In the genomic region with DNA sequence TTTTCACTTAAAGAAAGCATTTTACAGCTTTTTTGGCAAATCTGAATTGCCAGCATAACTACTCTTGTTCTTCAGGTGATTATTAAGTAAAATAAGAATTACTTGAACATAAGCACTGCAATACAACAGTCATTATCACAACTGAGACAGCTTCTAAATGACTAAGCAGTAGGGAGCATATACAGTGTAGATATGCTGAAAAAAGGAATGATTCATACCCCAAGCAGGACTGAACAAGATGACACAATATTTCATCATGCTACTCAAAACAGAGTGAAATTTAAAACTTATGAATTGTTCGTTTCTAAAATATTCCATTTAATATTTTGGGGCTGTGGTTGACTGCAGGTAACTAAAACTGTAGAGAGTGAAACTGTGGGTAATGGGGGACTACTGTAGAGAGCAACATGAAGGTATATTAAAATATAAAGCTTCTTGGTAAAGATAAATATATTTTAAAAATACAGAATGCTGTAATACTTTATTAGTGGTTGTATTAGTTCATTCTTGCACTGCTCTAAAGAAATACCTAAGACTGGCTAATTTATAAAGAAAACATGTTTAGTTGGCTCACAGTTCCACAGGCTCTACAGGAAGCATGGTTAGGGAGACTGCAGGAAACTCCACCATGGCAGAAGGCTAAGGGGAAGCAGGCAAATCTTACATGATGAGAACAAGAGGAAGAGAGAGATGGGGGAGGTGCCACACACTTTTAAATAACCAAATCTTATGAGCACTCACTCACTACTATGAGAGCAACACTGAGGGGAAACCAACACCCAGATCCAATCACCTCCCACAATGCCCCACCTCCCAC, we compare ENCODE assay signal across 1 cellular context.
A peak's percentile ranks its signal among the peaks of the same experiment; 100 is the strongest.
TF ChIP-seq lines count a peak whose summit lies in the region.

No MANE protein-coding gene starts in this region.

TF ChIP-seq in SK-N-SH, 30 proteins besides CTCF, POLR2A, EP300 and RAD21 (continued from another document):
- TF ChIP-seq, protein P1, sequence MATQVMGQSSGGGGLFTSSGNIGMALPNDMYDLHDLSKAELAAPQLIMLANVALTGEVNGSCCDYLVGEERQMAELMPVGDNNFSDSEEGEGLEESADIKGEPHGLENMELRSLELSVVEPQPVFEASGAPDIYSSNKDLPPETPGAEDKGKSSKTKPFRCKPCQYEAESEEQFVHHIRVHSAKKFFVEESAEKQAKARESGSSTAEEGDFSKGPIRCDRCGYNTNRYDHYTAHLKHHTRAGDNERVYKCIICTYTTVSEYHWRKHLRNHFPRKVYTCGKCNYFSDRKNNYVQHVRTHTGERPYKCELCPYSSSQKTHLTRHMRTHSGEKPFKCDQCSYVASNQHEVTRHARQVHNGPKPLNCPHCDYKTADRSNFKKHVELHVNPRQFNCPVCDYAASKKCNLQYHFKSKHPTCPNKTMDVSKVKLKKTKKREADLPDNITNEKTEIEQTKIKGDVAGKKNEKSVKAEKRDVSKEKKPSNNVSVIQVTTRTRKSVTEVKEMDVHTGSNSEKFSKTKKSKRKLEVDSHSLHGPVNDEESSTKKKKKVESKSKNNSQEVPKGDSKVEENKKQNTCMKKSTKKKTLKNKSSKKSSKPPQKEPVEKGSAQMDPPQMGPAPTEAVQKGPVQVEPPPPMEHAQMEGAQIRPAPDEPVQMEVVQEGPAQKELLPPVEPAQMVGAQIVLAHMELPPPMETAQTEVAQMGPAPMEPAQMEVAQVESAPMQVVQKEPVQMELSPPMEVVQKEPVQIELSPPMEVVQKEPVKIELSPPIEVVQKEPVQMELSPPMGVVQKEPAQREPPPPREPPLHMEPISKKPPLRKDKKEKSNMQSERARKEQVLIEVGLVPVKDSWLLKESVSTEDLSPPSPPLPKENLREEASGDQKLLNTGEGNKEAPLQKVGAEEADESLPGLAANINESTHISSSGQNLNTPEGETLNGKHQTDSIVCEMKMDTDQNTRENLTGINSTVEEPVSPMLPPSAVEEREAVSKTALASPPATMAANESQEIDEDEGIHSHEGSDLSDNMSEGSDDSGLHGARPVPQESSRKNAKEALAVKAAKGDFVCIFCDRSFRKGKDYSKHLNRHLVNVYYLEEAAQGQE (IDR thresholded peaks at IDR 0.05; ENCODE audit: low read depth, low read length): no peak
- TF ChIP-seq, protein P2, sequence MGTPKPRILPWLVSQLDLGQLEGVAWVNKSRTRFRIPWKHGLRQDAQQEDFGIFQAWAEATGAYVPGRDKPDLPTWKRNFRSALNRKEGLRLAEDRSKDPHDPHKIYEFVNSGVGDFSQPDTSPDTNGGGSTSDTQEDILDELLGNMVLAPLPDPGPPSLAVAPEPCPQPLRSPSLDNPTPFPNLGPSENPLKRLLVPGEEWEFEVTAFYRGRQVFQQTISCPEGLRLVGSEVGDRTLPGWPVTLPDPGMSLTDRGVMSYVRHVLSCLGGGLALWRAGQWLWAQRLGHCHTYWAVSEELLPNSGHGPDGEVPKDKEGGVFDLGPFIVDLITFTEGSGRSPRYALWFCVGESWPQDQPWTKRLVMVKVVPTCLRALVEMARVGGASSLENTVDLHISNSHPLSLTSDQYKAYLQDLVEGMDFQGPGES (IDR thresholded peaks at IDR 0.05; ENCODE audit: low read depth, low read length): no peak
- TF ChIP-seq FOXM1 (IDR thresholded peaks at IDR 0.05; ENCODE audit: low read depth) (no peak), TCF12 (IDR thresholded peaks at IDR 0.05) (peak; percentile 56), MEF2A (IDR thresholded peaks at IDR 0.05; ENCODE audit: borderline replicate concordance, low read depth) (no peak), POLR2AphosphoS5 (IDR thresholded peaks at IDR 0.05; ENCODE audit: low read depth, low read length) (no peak), ELF1 (IDR thresholded peaks at IDR 0.05) (no peak), EZH2phosphoT487 (IDR thresholded peaks at IDR 0.05; ENCODE audit: borderline replicate concordance, low read depth) (no peak)
- TF ChIP-seq, protein P3, sequence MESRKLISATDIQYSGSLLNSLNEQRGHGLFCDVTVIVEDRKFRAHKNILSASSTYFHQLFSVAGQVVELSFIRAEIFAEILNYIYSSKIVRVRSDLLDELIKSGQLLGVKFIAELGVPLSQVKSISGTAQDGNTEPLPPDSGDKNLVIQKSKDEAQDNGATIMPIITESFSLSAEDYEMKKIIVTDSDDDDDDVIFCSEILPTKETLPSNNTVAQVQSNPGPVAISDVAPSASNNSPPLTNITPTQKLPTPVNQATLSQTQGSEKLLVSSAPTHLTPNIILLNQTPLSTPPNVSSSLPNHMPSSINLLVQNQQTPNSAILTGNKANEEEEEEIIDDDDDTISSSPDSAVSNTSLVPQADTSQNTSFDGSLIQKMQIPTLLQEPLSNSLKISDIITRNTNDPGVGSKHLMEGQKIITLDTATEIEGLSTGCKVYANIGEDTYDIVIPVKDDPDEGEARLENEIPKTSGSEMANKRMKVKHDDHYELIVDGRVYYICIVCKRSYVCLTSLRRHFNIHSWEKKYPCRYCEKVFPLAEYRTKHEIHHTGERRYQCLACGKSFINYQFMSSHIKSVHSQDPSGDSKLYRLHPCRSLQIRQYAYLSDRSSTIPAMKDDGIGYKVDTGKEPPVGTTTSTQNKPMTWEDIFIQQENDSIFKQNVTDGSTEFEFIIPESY (IDR thresholded peaks at IDR 0.05; ENCODE audit: borderline replicate concordance, low read depth): no peak
- TF ChIP-seq, protein P4, sequence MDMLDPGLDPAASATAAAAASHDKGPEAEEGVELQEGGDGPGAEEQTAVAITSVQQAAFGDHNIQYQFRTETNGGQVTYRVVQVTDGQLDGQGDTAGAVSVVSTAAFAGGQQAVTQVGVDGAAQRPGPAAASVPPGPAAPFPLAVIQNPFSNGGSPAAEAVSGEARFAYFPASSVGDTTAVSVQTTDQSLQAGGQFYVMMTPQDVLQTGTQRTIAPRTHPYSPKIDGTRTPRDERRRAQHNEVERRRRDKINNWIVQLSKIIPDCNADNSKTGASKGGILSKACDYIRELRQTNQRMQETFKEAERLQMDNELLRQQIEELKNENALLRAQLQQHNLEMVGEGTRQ (IDR thresholded peaks at IDR 0.05; ENCODE audit: borderline replicate concordance, low read depth, low read length): no peak
